8 cellular contexts compared by ENCODE assay signal in the genomic region with DNA sequence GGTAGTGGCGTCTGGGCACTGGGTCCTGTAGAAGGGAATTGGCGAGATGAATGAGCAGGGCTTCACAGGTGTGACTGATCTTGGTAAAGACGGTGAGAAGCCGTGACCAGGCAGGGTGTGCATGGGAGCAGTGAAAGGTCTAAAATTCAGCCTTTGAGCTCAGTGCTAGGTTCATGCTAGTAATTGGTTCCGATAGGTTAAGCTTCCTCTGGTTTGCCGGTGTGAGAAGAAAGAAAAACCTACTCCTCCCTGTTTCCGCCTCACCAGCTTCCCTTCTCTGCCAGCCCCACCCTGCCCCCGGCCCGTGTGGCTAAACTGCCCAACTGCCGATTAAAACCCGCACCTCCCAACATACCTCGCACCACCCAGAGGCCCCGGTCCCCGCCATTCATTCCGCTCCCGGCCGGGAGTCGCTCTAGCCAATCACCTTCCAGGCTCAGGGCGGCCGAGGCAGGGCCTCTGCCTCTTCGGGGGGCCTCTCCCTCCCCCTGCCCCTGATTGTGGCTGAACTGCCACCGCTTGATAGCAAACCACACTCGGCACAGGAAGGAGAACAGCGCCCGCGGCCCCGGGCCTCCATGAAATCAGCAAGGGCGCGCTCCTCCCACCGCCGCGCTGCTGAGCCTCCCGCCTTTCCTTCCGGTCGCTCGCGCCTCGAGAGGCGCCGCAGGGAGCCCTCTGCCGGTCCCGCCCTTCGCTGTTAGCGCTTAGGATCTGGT. TPM values are rescaled to one million over a fixed set of nuclear protein-coding genes. Genes with fewer than 3 reads are reported as not detected.
DNase-seq lines count a peak whose midpoint lies in the region; ATAC-seq and TF ChIP-seq lines count a peak whose summit lies in the region.

No MANE protein-coding gene starts in this region.

- peak; percentile 60 for TF ChIP-seq POLR2A in right lobe of liver (IDR thresholded peaks at IDR 0.05)

- ATAC-seq in GM19395 (IDR thresholded peaks at IDR 0.05; ENCODE audit: unreplicated experiment) = peak; percentile 68
- peak; percentile 71 for ATAC-seq in HG03521 (IDR thresholded peaks at IDR 0.05; ENCODE audit: unreplicated experiment)
- peak; percentile 95 to 96 (median 96) for ATAC-seq in right lobe of liver

- H3K27me3 ChIP-seq in right lobe of liver = no peaks in the 10 kb centered on the region

- no peak for TF ChIP-seq CTCF in C4-2B (conservative IDR thresholded peaks at IDR 0.05)
- TF ChIP-seq CTCF in right lobe of liver (IDR thresholded peaks at IDR 0.05) = peak in 3 of 4 donors; percentile 26 to 44 (median 42)

- H3K27ac ChIP-seq in C4-2B (peak overlapping the region; percentile 85), right lobe of liver (peak overlapping the region; percentile 58 to 76 (median 60))

- no peaks in the 10 kb centered on the region for H3K4me1 ChIP-seq in right lobe of liver

- 4% methylated on average over 22 of the region's 44 CpGs for WGBS in right lobe of liver (ENCODE audit: insufficient coverage, low coverage, low lambda C conversion rate, missing lambda C conversion rate)

- no peaks in the 10 kb centered on the region for H3K9me3 ChIP-seq in right lobe of liver

- DNase-seq in NCI-H748 (lab: John Stamatoyannopoulos, UW; ENCODE audit: unreplicated experiment) (peak; percentile 89), dermis microvascular lymphatic vessel endothelial cell (ENCODE audit: low read depth in 2 of 2) (peak; percentile 38 to 81), right lobe of liver (peak; percentile 85 to 92 (median 89))
- peak; percentile 63 to 77 for DNase-seq in activated CD4-positive, alpha-beta T cell treated with anti-CD3 and anti-CD28 coated beads, Interleukin-2, amount 50 U/mL, for 24 hours (ENCODE audit: low read depth in 1 of 2, low spot score in 1 of 2)
- peak; percentile 78 to 80 for DNase-seq in stimulated activated CD4-positive, alpha-beta T cell treated with anti-CD3 and anti-CD28 coated beads, Interleukin-4, amount 100 ng/mL, for 4 hours

- H3K36me3 ChIP-seq in right lobe of liver = no peaks in the 10 kb centered on the region

- intact Hi-C loops in right lobe of liver (cut with DNase I) = no loop called here

- H3K4me3 ChIP-seq in right lobe of liver = peak overlapping the region; percentile 67 to 85 (median 77)

RNA-seq across cellular contexts. Expression of a gene that starts 7.3 kb away (rescaled TPM):
- 6.3 and 13.3 TPM in 2 replicates for total RNA-seq in dermis microvascular lymphatic vessel endothelial cell
- 1 to 10 TPM; 1.2 to 4.0 (median 2.1) TPM for total RNA-seq in right lobe of liver

Comparison
In these comparisons a context has a peak if more than half of its experiments do, and no peak if none do; other contexts are left out.
1. Peak in every context shown above with its lines: DNase-seq, ATAC-seq, H3K4me3 ChIP-seq and H3K27ac ChIP-seq.